Comparison of ENCODE assay signal across 8 cellular contexts in genomic region chr5:160008877-160009590, GRCh38. TPM values are rescaled to one million over a fixed set of nuclear protein-coding genes. Genes with fewer than 3 reads are reported as not detected.
DNase-seq lines count a peak whose midpoint lies in the region; ATAC-seq and TF ChIP-seq lines count a peak whose summit lies in the region.

Gene TTC1 (plus strand): TSS chr5:160009139. CDS start chr5:160010529, 1,390 bp downstream.

- peaks cover 16% of the 10 kb centered on the region for H3K36me3 Mint-ChIP-seq in T-helper 1 cell treated with Interleukin-12 subunit alpha and Interleukin-12 subunit beta and Interleukin-4 antibody, amounts not matched to agents 30 μg/mL and 1 μg/mL, for 36 hours (ENCODE audit: low read depth)
- no peaks in the 10 kb centered on the region for H3K36me3 Mint-ChIP-seq in progenitor cell of endocrine pancreas (ENCODE audit: insufficient read depth)

- no peaks in the 10 kb centered on the region for H3K9me3 Mint-ChIP-seq in T-helper 1 cell treated with Interleukin-12 subunit alpha and Interleukin-12 subunit beta and Interleukin-4 antibody, amounts not matched to agents 30 μg/mL and 1 μg/mL, for 36 hours
- H3K9me3 Mint-ChIP-seq in progenitor cell of endocrine pancreas (ENCODE audit: low read depth), result no peaks in the 10 kb centered on the region

- peak; percentile 83 for TF ChIP-seq POLR2A in GM15510 (IDR thresholded peaks at IDR 0.05; ENCODE audit: borderline replicate concordance, extremely low read depth, insufficient read length)

- H3K9me3 ChIP-seq in left ventricle myocardium inferior (replicated peaks), result no peaks in the 10 kb centered on the region

- H3K4me3 Mint-ChIP-seq in T-helper 1 cell treated with Interleukin-12 subunit alpha and Interleukin-12 subunit beta and Interleukin-4 antibody, amounts not matched to agents 30 μg/mL and 1 μg/mL, for 36 hours, result peak within 1 kb of the TSS; percentile 91
- H3K4me3 Mint-ChIP-seq in progenitor cell of endocrine pancreas (ENCODE audit: low read depth), result peak within 1 kb of the TSS; percentile 93

- ATAC-seq in HG02884 (IDR thresholded peaks at IDR 0.05; ENCODE audit: unreplicated experiment), result peak; percentile 100

- peaks cover 30% of the 10 kb centered on the region for H3K4me1 ChIP-seq in left ventricle myocardium inferior

- no peaks in the 10 kb centered on the region for H3K27me3 ChIP-seq in left ventricle myocardium inferior (ENCODE audit: low read depth)

- peak within 1 kb of the TSS; percentile 93 for H3K27ac Mint-ChIP-seq in T-helper 1 cell treated with Interleukin-12 subunit alpha and Interleukin-12 subunit beta and Interleukin-4 antibody, amounts not matched to agents 30 μg/mL and 1 μg/mL, for 36 hours
- peak within 1 kb of the TSS; percentile 99 for H3K27ac Mint-ChIP-seq in progenitor cell of endocrine pancreas

- H3K4me3 ChIP-seq in left ventricle myocardium inferior, result peak within 1 kb of the TSS; percentile 73

- intact Hi-C loops in left ventricle myocardium inferior (cut with micrococcal nuclease), result no loop called here

- H3K27ac ChIP-seq in angular gyrus (ENCODE audit: low read depth, low read length) (peak within 1 kb of the TSS; percentile 88), left ventricle myocardium inferior (replicated peaks) (peak within 1 kb of the TSS; percentile 74)

- no peaks in the 10 kb centered on the region for H3K27me3 Mint-ChIP-seq in T-helper 1 cell treated with Interleukin-12 subunit alpha and Interleukin-12 subunit beta and Interleukin-4 antibody, amounts not matched to agents 30 μg/mL and 1 μg/mL, for 36 hours (ENCODE audit: low read depth)
- H3K27me3 Mint-ChIP-seq in progenitor cell of endocrine pancreas, result no peaks in the 10 kb centered on the region

- DNase-seq in NCI-H1694 (lab: John Stamatoyannopoulos, UW), result peak; percentile 96
- DNase-seq in left ventricle myocardium inferior, result peak; percentile 91
- DNase-seq in progenitor cell of endocrine pancreas (ENCODE audit: low spot score, unreplicated experiment), result peak; percentile 75
- peak; percentile 97 for DNase-seq in ureter (ENCODE audit: low spot score)

- H3K36me3 ChIP-seq in left ventricle myocardium inferior, result peaks cover 33% of the 10 kb centered on the region

- H3K4me1 Mint-ChIP-seq in T-helper 1 cell treated with Interleukin-12 subunit alpha and Interleukin-12 subunit beta and Interleukin-4 antibody, amounts not matched to agents 30 μg/mL and 1 μg/mL, for 36 hours (ENCODE audit: low read depth), result peaks cover 20% of the 10 kb centered on the region
- peaks cover 10% of the 10 kb centered on the region for H3K4me1 Mint-ChIP-seq in progenitor cell of endocrine pancreas (ENCODE audit: low read depth)

- TF ChIP-seq CTCF in left ventricle myocardium inferior (IDR thresholded peaks at IDR 0.05; ENCODE audit: borderline replicate concordance) (no peak), progenitor cell of endocrine pancreas (IDR thresholded peaks at IDR 0.05; ENCODE audit: unreplicated experiment) (no peak)

RNA-seq across cellular contexts. Expression of gene TTC1, which starts in this region (rescaled TPM):
- total RNA-seq in left ventricle myocardium inferior (94.2 TPM), progenitor cell of endocrine pancreas (43.4 and 46.3 TPM in 2 replicates), ureter (38.0 TPM)

Comparison
In these comparisons a context has a peak if more than half of its experiments do, and no peak if none do; other contexts are left out.
1. Peak in every context shown above with its lines: DNase-seq, ATAC-seq, H3K4me3 ChIP-seq and H3K27ac ChIP-seq.